In the genomic region with DNA sequence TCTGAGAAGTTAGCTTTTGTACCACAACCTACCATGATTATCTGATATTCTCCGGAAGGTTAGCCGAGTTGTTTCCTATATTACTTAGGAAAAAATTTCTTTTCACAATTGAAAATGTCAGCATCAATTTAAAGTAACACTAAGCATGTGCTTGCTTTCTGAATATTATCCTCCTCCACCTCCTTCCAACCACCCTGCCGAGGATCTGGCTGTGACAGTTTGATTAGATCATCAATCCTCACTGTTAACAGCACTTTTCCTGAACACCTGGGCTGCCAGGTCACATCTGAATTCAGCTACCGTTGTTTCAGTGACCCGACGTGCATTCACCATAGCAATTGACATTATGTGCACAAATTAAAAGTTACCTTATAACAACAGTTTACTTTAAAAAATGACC, we compare ENCODE assay signal across 23 cellular contexts.
DNase-seq lines count a peak whose midpoint lies in the region; ATAC-seq and TF ChIP-seq lines count a peak whose summit lies in the region.
"Had no signal": no experiment of that assay in that cellular context is flagged by ENCODE, and none has a peak within 500 bp of the region (broad histone marks: within the 10 kb centered on the region; RNA-seq: fewer than 3 reads in every experiment).

No MANE protein-coding gene starts in this region.

- H3K27ac ChIP-seq in HEK293 (ENCODE audit: extremely low read depth, low read depth, low read length), result no peak overlapping the region
- no peak overlapping the region for H3K27ac ChIP-seq in upper lobe of left lung
- H3K27ac ChIP-seq: pancreas, transverse colon had no signal

- TF ChIP-seq CTCF in HEK293 (tag by site-specific recombination; IDR thresholded peaks at IDR 0.05), result no peak
- no peak for TF ChIP-seq CTCF in upper lobe of left lung (IDR thresholded peaks at IDR 0.05)

- no peaks in the 10 kb centered on the region for H3K27me3 ChIP-seq in upper lobe of left lung
- H3K27me3 ChIP-seq: pancreas, transverse colon had no signal

- H3K4me3 ChIP-seq in HEK293 (ENCODE audit: low read depth, low read length), result no peak overlapping the region
- no peak overlapping the region for H3K4me3 ChIP-seq in upper lobe of left lung

- no peaks in the 10 kb centered on the region for H3K36me3 ChIP-seq in HEK293 (ENCODE audit: control insufficient read depth in 2 of 2, insufficient read depth in 1 of 2, low read length in 2 of 2)
- H3K36me3 ChIP-seq in upper lobe of left lung, result no peaks in the 10 kb centered on the region
- H3K36me3 ChIP-seq: pancreas, transverse colon had no signal

- no peaks in the 10 kb centered on the region for H3K9me3 ChIP-seq in HEK293 (ENCODE audit: control insufficient read depth, insufficient read depth, low read depth, low read length)
- no peaks in the 10 kb centered on the region for H3K9me3 ChIP-seq in upper lobe of left lung
- H3K9me3 ChIP-seq: pancreas, transverse colon had no signal

- H3K4me1 ChIP-seq in HEK293 (ENCODE audit: control insufficient read depth, insufficient read depth, low read length), result peaks cover 23% of the 10 kb centered on the region
- peaks cover 0 to 9% (median 3%) of the 10 kb centered on the region in 4 donors for H3K4me1 ChIP-seq in upper lobe of left lung

- no peak for ATAC-seq in upper lobe of left lung (ENCODE audit: low FRiP score in 2 of 2)
- ATAC-seq in HG03108 (IDR thresholded peaks at IDR 0.05; ENCODE audit: unreplicated experiment), result no peak
- no peak for ATAC-seq in esophagus mucosa
- ATAC-seq: naive thymus-derived CD8-positive, alpha-beta T cell; Panc1; stimulated activated naive CD8-positive, alpha-beta T cell treated with anti-CD3 and anti-CD28 coated beads, Interleukin-15, Interleukin-2, amounts not matched to agents 100 U/mL and 50 U/mL, for 24 hours had no signal

- CTCF ChIA-PET in HEK293 (lab: Yijun Ruan, JAX), result no interaction called here

- peak; percentile 22 for DNase-seq in COLO668 (lab: John Stamatoyannopoulos, UW; ENCODE audit: unreplicated experiment)
- DNase-seq in NCI-H526 (lab: John Stamatoyannopoulos, UW), result peak; percentile 77
- peak; percentile 5 for DNase-seq in dermis blood vessel endothelial cell
- no peak for DNase-seq in upper lobe of left lung
- DNase-seq in Kasumi-1 (lab: John Stamatoyannopoulos, UW), result no peak
- DNase-seq: activated CD4-positive, alpha-beta T cell treated with anti-CD3 and anti-CD28 coated beads, Interleukin-2, amount 50 U/mL, for 4 hours; activated naive CD4-positive, alpha-beta T cell treated with anti-CD3 and anti-CD28 coated beads for 36 hours; activated T-cell treated with anti-CD3 and anti-CD28 coated beads for 4 hours; aorta; CD4-positive, CD25-positive, alpha-beta regulatory T cell; DND-41; kidney; naive thymus-derived CD8-positive, alpha-beta T cell; NCI-H1048; NCI-H446; pancreas; stimulated activated CD4-positive, alpha-beta T cell treated with anti-CD3 and anti-CD28 coated beads, Interleukin-1b, Interleukin-23, amount 100 ng/mL, for 48 hours; stimulated activated naive CD8-positive, alpha-beta T cell treated with anti-CD3 and anti-CD28 coated beads, Interleukin-15, Interleukin-2, amounts not matched to agents 100 U/mL and 50 U/mL, for 24 hours; transverse colon had no signal

- WGBS in upper lobe of left lung, 2 donors, result 70 to 72% methylated on average over 6 of the region's 6 CpGs

- POLR2A ChIA-PET in HEK293 (lab: Yijun Ruan, JAX), result no interaction called here

- TF ChIP-seq POLR2A in upper lobe of left lung (IDR thresholded peaks at IDR 0.05), result no peak

- TF ChIP-seq EP300 in upper lobe of left lung (IDR thresholded peaks at IDR 0.05), result no peak

TF ChIP-seq in HEK293, 187 proteins besides CTCF, POLR2A, EP300 and RAD21:
- peak; percentile 25; the same call in 1 of the 2 replicates for TF ChIP-seq OSR2 (tag by site-specific recombination; IDR thresholded peaks at IDR 0.05)
- TF ChIP-seq, protein P1, sequence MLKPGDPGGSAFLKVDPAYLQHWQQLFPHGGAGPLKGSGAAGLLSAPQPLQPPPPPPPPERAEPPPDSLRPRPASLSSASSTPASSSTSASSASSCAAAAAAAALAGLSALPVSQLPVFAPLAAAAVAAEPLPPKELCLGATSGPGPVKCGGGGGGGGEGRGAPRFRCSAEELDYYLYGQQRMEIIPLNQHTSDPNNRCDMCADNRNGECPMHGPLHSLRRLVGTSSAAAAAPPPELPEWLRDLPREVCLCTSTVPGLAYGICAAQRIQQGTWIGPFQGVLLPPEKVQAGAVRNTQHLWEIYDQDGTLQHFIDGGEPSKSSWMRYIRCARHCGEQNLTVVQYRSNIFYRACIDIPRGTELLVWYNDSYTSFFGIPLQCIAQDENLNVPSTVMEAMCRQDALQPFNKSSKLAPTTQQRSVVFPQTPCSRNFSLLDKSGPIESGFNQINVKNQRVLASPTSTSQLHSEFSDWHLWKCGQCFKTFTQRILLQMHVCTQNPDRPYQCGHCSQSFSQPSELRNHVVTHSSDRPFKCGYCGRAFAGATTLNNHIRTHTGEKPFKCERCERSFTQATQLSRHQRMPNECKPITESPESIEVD (tag by site-specific recombination; IDR thresholded peaks at IDR 0.05), result no peak
- TF ChIP-seq, protein P2, sequence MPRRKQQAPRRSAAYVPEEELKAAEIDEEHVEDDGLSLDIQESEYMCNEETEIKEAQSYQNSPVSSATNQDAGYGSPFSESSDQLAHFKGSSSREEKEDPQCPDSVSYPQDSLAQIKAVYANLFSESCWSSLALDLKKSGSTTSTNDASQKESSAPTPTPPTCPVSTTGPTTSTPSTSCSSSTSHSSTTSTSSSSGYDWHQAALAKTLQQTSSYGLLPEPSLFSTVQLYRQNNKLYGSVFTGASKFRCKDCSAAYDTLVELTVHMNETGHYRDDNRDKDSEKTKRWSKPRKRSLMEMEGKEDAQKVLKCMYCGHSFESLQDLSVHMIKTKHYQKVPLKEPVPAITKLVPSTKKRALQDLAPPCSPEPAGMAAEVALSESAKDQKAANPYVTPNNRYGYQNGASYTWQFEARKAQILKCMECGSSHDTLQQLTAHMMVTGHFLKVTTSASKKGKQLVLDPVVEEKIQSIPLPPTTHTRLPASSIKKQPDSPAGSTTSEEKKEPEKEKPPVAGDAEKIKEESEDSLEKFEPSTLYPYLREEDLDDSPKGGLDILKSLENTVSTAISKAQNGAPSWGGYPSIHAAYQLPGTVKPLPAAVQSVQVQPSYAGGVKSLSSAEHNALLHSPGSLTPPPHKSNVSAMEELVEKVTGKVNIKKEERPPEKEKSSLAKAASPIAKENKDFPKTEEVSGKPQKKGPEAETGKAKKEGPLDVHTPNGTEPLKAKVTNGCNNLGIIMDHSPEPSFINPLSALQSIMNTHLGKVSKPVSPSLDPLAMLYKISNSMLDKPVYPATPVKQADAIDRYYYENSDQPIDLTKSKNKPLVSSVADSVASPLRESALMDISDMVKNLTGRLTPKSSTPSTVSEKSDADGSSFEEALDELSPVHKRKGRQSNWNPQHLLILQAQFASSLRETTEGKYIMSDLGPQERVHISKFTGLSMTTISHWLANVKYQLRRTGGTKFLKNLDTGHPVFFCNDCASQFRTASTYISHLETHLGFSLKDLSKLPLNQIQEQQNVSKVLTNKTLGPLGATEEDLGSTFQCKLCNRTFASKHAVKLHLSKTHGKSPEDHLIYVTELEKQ (tag by site-specific recombination; IDR thresholded peaks at IDR 0.05; ENCODE audit: borderline replicate concordance), result no peak
- TF ChIP-seq ZIC2 (tag by site-specific recombination; IDR thresholded peaks at IDR 0.05), result peak; percentile 35
- 0 out of 2 replicates have a peak, but pooled peaks have one; percentile 16 for TF ChIP-seq ZBTB17 (tag by site-specific recombination; IDR thresholded peaks at IDR 0.05)
- peak; percentile 32; the same call in 1 of the 2 replicates for TF ChIP-seq PRDM1 (tag by site-specific recombination; IDR thresholded peaks at IDR 0.05)

Comparison
In these comparisons a context has a peak if more than half of its experiments do, and no peak if none do; other contexts are left out.
1. DNase-seq: peak in COLO668 (single experiment), NCI-H526 (2 of 2) and dermis blood vessel endothelial cell (single experiment); none in upper lobe of left lung (0 of 2) and Kasumi-1 (0 of 2).